Comparison of ENCODE assay signal across 29 cellular contexts in genomic region chr2:6590442-6590841, GRCh38.
"Had no signal": no experiment of that assay in that cellular context is flagged by ENCODE, and none has a peak within 500 bp of the region (broad histone marks: within the 10 kb centered on the region; RNA-seq: fewer than 3 reads in every experiment).

No MANE protein-coding gene starts in this region.

- H3K9me3 ChIP-seq: esophagus squamous epithelium had no signal

- ATAC-seq: activated CD4-positive, CD25-positive, alpha-beta regulatory T cell treated with anti-CD3 and anti-CD28 coated beads, Interleukin-2, amount 50 U/mL, for 24 hours; activated CD8-positive, alpha-beta T cell treated with anti-CD3 and anti-CD28 coated beads for 36 hours; activated T-cell treated with anti-CD3 and anti-CD28 coated beads, Interleukin-2, amount 50 U/mL, for 4 hours; activated T-helper 17 cell treated with anti-CD3 and anti-CD28 coated beads, Interleukin-2, amount 50 U/mL, for 72 hours; effector memory CD8-positive, alpha-beta T cell; T-helper 17 cell had no signal

- H3K27me3 Mint-ChIP-seq: activated B cell treated with CpG ODN at 0.5 μM for 24 hours; activated CD8-positive, alpha-beta T cell treated with anti-CD3 and anti-CD28 coated beads for 36 hours; activated naive CD8-positive, alpha-beta T cell; activated T-helper 17 cell treated with anti-CD3 and anti-CD28 coated beads, Interleukin-2, amount 50 U/mL, for 72 hours; effector memory CD8-positive, alpha-beta T cell; T-helper 17 cell had no signal

- H3K4me1 Mint-ChIP-seq: activated B cell treated with CpG ODN at 0.5 μM for 24 hours; activated T-helper 17 cell treated with anti-CD3 and anti-CD28 coated beads, Interleukin-2, amount 50 U/mL, for 72 hours; T-helper 17 cell had no signal

- H3K36me3 Mint-ChIP-seq: activated naive CD8-positive, alpha-beta T cell had no signal

- H3K4me3 Mint-ChIP-seq: activated B cell treated with CpG ODN at 0.5 μM for 24 hours; activated CD8-positive, alpha-beta T cell treated with anti-CD3 and anti-CD28 coated beads for 36 hours; activated naive CD8-positive, alpha-beta T cell; activated T-cell treated with anti-CD3 and anti-CD28 coated beads, Interleukin-2, amount 50 U/mL, for 4 hours; activated T-helper 17 cell treated with anti-CD3 and anti-CD28 coated beads, Interleukin-2, amount 50 U/mL, for 72 hours; effector memory CD8-positive, alpha-beta T cell; T-helper 17 cell; T-helper 2 cell treated with Interferon-gamma antibody and Interleukin-4, amounts not matched to agents 5 μg/mL and 100 μg/mL, for 36 hours had no signal

- H3K27me3 ChIP-seq: brain microvascular endothelial cell, esophagus squamous epithelium had no signal

- H3K27ac Mint-ChIP-seq: activated B cell treated with CpG ODN at 0.5 μM for 24 hours; activated CD8-positive, alpha-beta T cell treated with anti-CD3 and anti-CD28 coated beads for 36 hours; activated naive CD8-positive, alpha-beta T cell; activated T-helper 17 cell treated with anti-CD3 and anti-CD28 coated beads, Interleukin-2, amount 50 U/mL, for 72 hours; effector memory CD8-positive, alpha-beta T cell; T-helper 17 cell; T-helper 2 cell treated with Interferon-gamma antibody and Interleukin-4, amounts not matched to agents 5 μg/mL and 100 μg/mL, for 36 hours had no signal

- DNase-seq: activated B cell treated with CpG ODN at 0.5 μM for 24 hours; activated CD4-positive, alpha-beta T cell treated with anti-CD3 and anti-CD28 coated beads for 48 hours; activated CD4-positive, alpha-beta T cell treated with anti-CD3 and anti-CD28 coated beads, Interleukin-2, amount 50 U/mL, for 1 hour; activated CD4-positive, alpha-beta T cell treated with anti-CD3 and anti-CD28 coated beads, Interleukin-2, amount 50 U/mL, for 48 hours; activated CD8-positive, alpha-beta memory T cell treated with anti-CD3 and anti-CD28 coated beads for 24 hours; activated CD8-positive, alpha-beta T cell treated with anti-CD3 and anti-CD28 coated beads for 36 hours; activated effector memory CD4-positive, alpha-beta T cell treated with Interleukin-2 at 50 U/mL for 16 hours; activated gamma-delta T cell treated with Interleukin-2 at 50 U/mL for 16 hours; activated naive CD4-positive, alpha-beta T cell treated with anti-CD3 and anti-CD28 coated beads, Interleukin-2, amount 50 U/mL, for 16 hours; activated naive CD4-positive, alpha-beta T cell treated with Interleukin-2 at 50 U/mL for 16 hours; activated T-cell treated with anti-CD3 and anti-CD28 coated beads, Interleukin-2, amount 50 U/mL, for 4 hours; amniotic stem cell; anterior cingulate cortex; brain microvascular endothelial cell; caudate nucleus; cortex of kidney; dermis blood vessel endothelial cell; effector CD4-positive, alpha-beta T cell; effector memory CD8-positive, alpha-beta T cell; esophagus squamous epithelium; head of caudate nucleus; T-helper 17 cell; T1000; WERI-Rb-1 had no signal

- H3K27ac ChIP-seq: brain microvascular endothelial cell, epithelial cell of prostate, esophagus squamous epithelium, WERI-Rb-1 had no signal

- H3K9me3 Mint-ChIP-seq: activated B cell treated with CpG ODN at 0.5 μM for 24 hours; activated CD8-positive, alpha-beta T cell treated with anti-CD3 and anti-CD28 coated beads for 36 hours; T-helper 2 cell treated with Interferon-gamma antibody and Interleukin-4, amounts not matched to agents 5 μg/mL and 100 μg/mL, for 36 hours had no signal
